ENCODE assay signal across 17 cellular contexts in genomic region chr13:83709751-83710515, GRCh38.
"Had no signal": no experiment of that assay in that cellular context is flagged by ENCODE, and none has a peak within 500 bp of the region (broad histone marks: within the 10 kb centered on the region; RNA-seq: fewer than 3 reads in every experiment).

No MANE protein-coding gene starts in this region.

- H3K27ac ChIP-seq: coronary artery, neutrophil, parathyroid adenoma, stomach had no signal

- H2AFZ ChIP-seq: parathyroid adenoma had no signal

- H3K4me3 ChIP-seq: coronary artery, smooth muscle cell, stomach had no signal

- H3K9ac ChIP-seq: parathyroid adenoma had no signal

- ATAC-seq: esophagus mucosa; left cardiac atrium; natural killer cell treated with Interleukin-12 subunit alpha and Interleukin-12 subunit beta and Interleukin-15 and Interleukin-18, amount 100 ng/mL, for 72 hours; sciatic nerve; stimulated activated effector memory CD8-positive, alpha-beta T cell treated with anti-CD3 and anti-CD28 coated beads, Interleukin-12 subunit alpha, Interleukin-12 subunit beta, amount 100 ng/mL, for 72 hours had no signal

- H3K4me2 ChIP-seq: smooth muscle cell had no signal

- H3K4me1 ChIP-seq: parathyroid adenoma, stomach had no signal

- DNase-seq: activated CD4-positive, alpha-beta T cell treated with anti-CD3 and anti-CD28 coated beads, Interleukin-2, amount 50 U/mL, for 4 hours; activated naive CD4-positive, alpha-beta T cell; activated naive CD8-positive, alpha-beta T cell treated with anti-CD3 and anti-CD28 coated beads, Interleukin-2, amount 10 ng/mL, durations not matched to agents 7 days and 5 days; amygdala; left cardiac atrium; stimulated activated CD4-positive, alpha-beta T cell treated with anti-CD3 and anti-CD28 coated beads, Interleukin-4, amount 100 ng/mL, for 24 hours; stomach; SW 1271; T-helper 2 cell had no signal

- H3K27me3 ChIP-seq: neutrophil, stomach had no signal

- H3K36me3 ChIP-seq: neutrophil, stomach had no signal

- H3K9me3 ChIP-seq: neutrophil, stomach had no signal
